Comparison of ENCODE assay signal across 8 cellular contexts in genomic region chr1:220189750-220190347, GRCh38.
DNase-seq lines count a peak whose midpoint lies in the region; ATAC-seq and TF ChIP-seq lines count a peak whose summit lies in the region.

No MANE protein-coding gene starts in this region.

- H3K9me3 ChIP-seq in PC-9 (ENCODE audit: insufficient read depth, low read depth) (no peaks in the 10 kb centered on the region), upper lobe of right lung (no peaks in the 10 kb centered on the region)

- H3K4me3 Mint-ChIP-seq in activated CD4-positive, alpha-beta T cell treated with anti-CD3 and anti-CD28 coated beads, Interleukin-2, amount 10 ng/mL, durations not matched to agents 7 days and 5 days, result no peak overlapping the region

- H3K27me3 Mint-ChIP-seq in activated CD4-positive, alpha-beta T cell treated with anti-CD3 and anti-CD28 coated beads, Interleukin-2, amount 10 ng/mL, durations not matched to agents 7 days and 5 days, result no peaks in the 10 kb centered on the region

- H3K4me1 Mint-ChIP-seq in activated CD4-positive, alpha-beta T cell treated with anti-CD3 and anti-CD28 coated beads, Interleukin-2, amount 10 ng/mL, durations not matched to agents 7 days and 5 days, result no peaks in the 10 kb centered on the region

- no peak overlapping the region for H3K27ac Mint-ChIP-seq in activated CD4-positive, alpha-beta T cell treated with anti-CD3 and anti-CD28 coated beads, Interleukin-2, amount 10 ng/mL, durations not matched to agents 7 days and 5 days

- H3K79me2 ChIP-seq in PC-9 (ENCODE audit: low read depth), result no peaks in the 10 kb centered on the region

- intact Hi-C loops in PC-9 (cut with micrococcal nuclease; ENCODE audit: unreplicated experiment), result loop anchor here (1.0 to 5.0 kb wide), 2 partner anchors 586 to 902 kb away; no protein-coding TSS in a partner anchor
- intact Hi-C loops in upper lobe of right lung (cut with DNase I), result no loop called here
- intact Hi-C loops in cardiac septum (cut with DNase I), result no loop called here

- no peak overlapping the region for H3K27ac ChIP-seq in PC-9
- no peak overlapping the region for H3K27ac ChIP-seq in upper lobe of right lung

- H3K4me2 ChIP-seq in PC-9, result no peak overlapping the region

- no peaks in the 10 kb centered on the region for H3K9me3 Mint-ChIP-seq in activated CD4-positive, alpha-beta T cell treated with anti-CD3 and anti-CD28 coated beads, Interleukin-2, amount 10 ng/mL, durations not matched to agents 7 days and 5 days

- H3K36me3 ChIP-seq in PC-9 (ENCODE audit: low read depth) (peaks cover 28% of the 10 kb centered on the region), upper lobe of right lung (peaks cover 87% of the 10 kb centered on the region)

- H3K27me3 ChIP-seq in PC-9 (ENCODE audit: insufficient read depth, low read depth) (no peaks in the 10 kb centered on the region), upper lobe of right lung (no peaks in the 10 kb centered on the region)

- POLR2A ChIA-PET in PC-9 (lab: Charles Lee; ENCODE audit: unreplicated experiment), result interaction anchor here (0.7 kb wide), 1 partner anchor 543 kb away, joined by 4 read pairs; no protein-coding TSS in a partner anchor
- POLR2A ChIA-PET in activated CD4-positive, alpha-beta T cell treated with anti-CD3 and anti-CD28 coated beads, Interleukin-2, amount 10 ng/mL, durations not matched to agents 7 days and 5 days (lab: Charles Lee), result no interaction called here

- ATAC-seq in HG03354 (IDR thresholded peaks at IDR 0.05; ENCODE audit: poor library complexity, severe bottlenecking, unreplicated experiment), result peak; percentile 68
- no peak for ATAC-seq in upper lobe of right lung

- H2AFZ ChIP-seq in PC-9, result no peak overlapping the region

- H3K4me1 ChIP-seq in PC-9 (replicated peaks; ENCODE audit: insufficient read depth) (no peaks in the 10 kb centered on the region), upper lobe of right lung (no peaks in the 10 kb centered on the region)

- peak; percentile 69 for TF ChIP-seq CTCF in PC-9 (conservative IDR thresholded peaks at IDR 0.05)
- peak; percentile 47 for TF ChIP-seq CTCF in upper lobe of right lung (IDR thresholded peaks at IDR 0.05)

- H3K9me2 ChIP-seq in PC-9 (ENCODE audit: insufficient read depth), result no peaks in the 10 kb centered on the region

- no peak overlapping the region for H3K4me3 ChIP-seq in PC-9
- no peak overlapping the region for H3K4me3 ChIP-seq in upper lobe of right lung

- H3K36me3 Mint-ChIP-seq in activated CD4-positive, alpha-beta T cell treated with anti-CD3 and anti-CD28 coated beads, Interleukin-2, amount 10 ng/mL, durations not matched to agents 7 days and 5 days (ENCODE audit: low read depth), result peaks cover 28% of the 10 kb centered on the region

- CTCF ChIA-PET in PC-9 (lab: Charles Lee), result interaction anchor here (0.6 to 1.0 kb wide), 3 partner anchors 533 to 614 kb away, joined by 3 to 5 read pairs (median 3); no protein-coding TSS in a partner anchor
- CTCF ChIA-PET in activated CD4-positive, alpha-beta T cell treated with anti-CD3 and anti-CD28 coated beads, Interleukin-2, amount 10 ng/mL, durations not matched to agents 7 days and 5 days (lab: Charles Lee), result interaction anchor here (0.6 to 1.1 kb wide), 3 partner anchors 11 to 560 kb away, joined by 3 read pairs; no protein-coding TSS in a partner anchor

- peak; percentile 24 for DNase-seq in DMS114 treated with DMSO at 0.1 percent for 48 hours (lab: John Stamatoyannopoulos, UW; ENCODE audit: unreplicated experiment)
- DNase-seq in PC-9, result no peak
- peak; percentile 27 for DNase-seq in fibroblast of gingiva (ENCODE audit: low read depth)
- DNase-seq in upper lobe of right lung, result no peak
- DNase-seq in activated CD4-positive, alpha-beta T cell treated with anti-CD3 and anti-CD28 coated beads, Interleukin-2, amount 10 ng/mL, durations not matched to agents 7 days and 5 days, result no peak
- no peak for DNase-seq in stimulated activated CD4-positive, alpha-beta T cell treated with anti-CD3 and anti-CD28 coated beads, Interleukin-2, amount 100 ng/mL, for 24 hours
- DNase-seq in cardiac septum (ENCODE audit: low spot score), result no peak

- no TSS peak for BruUV-seq in PC-9 (replicated peaks; lab: Mats Ljungman, UMichigan)

- H3F3A ChIP-seq in PC-9 (ENCODE audit: insufficient read depth, low read depth), result peaks cover 19% of the 10 kb centered on the region; the same call in 1 of the 2 replicates

- H4K20me1 ChIP-seq in PC-9 (ENCODE audit: insufficient read depth), result peaks cover under 1% of the 10 kb centered on the region

Comparison
In these comparisons a context has a peak if more than half of its experiments do, and no peak if none do; other contexts are left out.
1. DNase-seq: peak in DMS114 treated with DMSO at 0.1 percent for 48 hours (single experiment) and fibroblast of gingiva (single experiment); none in PC-9 (0 of 2), upper lobe of right lung (single experiment), activated CD4-positive, alpha-beta T cell treated with anti-CD3 and anti-CD28 coated beads, Interleukin-2, amount 10 ng/mL, durations not matched to agents 7 days and 5 days (single experiment), stimulated activated CD4-positive, alpha-beta T cell treated with anti-CD3 and anti-CD28 coated beads, Interleukin-2, amount 100 ng/mL, for 24 hours (0 of 2) and cardiac septum (single experiment).